In genomic region chr15:57352535-57353316, GRCh38 we compare ENCODE assay signal across 1 cellular context.
TF ChIP-seq lines count a peak whose summit lies in the region.

No MANE protein-coding gene starts in this region.

TF ChIP-seq in HepG2, 621 proteins besides CTCF, POLR2A, EP300 and RAD21 (continued from another document and continues in another):
- TF ChIP-seq CEBPB (IDR thresholded peaks at IDR 0.05; ENCODE audit: borderline replicate concordance, low read depth, low read length) (0 out of 2 replicates have a peak, but pooled peaks have one; percentile 24), FOSL2 (CRISPR knock-in tag; IDR thresholded peaks at IDR 0.05) (0 out of 2 replicates have a peak, but pooled peaks have one; percentile 8), HNRNPK (IDR thresholded peaks at IDR 0.05; ENCODE audit: low read depth, low read length, poor library complexity, severe bottlenecking) (no peak), ZMYM3 (CRISPR knock-in tag; IDR thresholded peaks at IDR 0.05) (0 out of 2 replicates have a peak, but pooled peaks have one; percentile 19), JUND (CRISPR knock-in tag; IDR thresholded peaks at IDR 0.05) (no peak), ZFX (CRISPR knock-in tag; IDR thresholded peaks at IDR 0.05; ENCODE audit: low read depth) (peak; percentile 52), SETDB1 (CRISPR knock-in tag; IDR thresholded peaks at IDR 0.05; ENCODE audit: borderline replicate concordance) (0 out of 2 replicates have a peak, but pooled peaks have one; percentile 64), POGZ (CRISPR knock-in tag; IDR thresholded peaks at IDR 0.05) (peak; percentile 32; the same call in 1 of the 2 replicates), ZBTB49 (CRISPR knock-in tag; IDR thresholded peaks at IDR 0.05; ENCODE audit: borderline replicate concordance) (no peak), ZNF317 (CRISPR knock-in tag; IDR thresholded peaks at IDR 0.05) (no peak), ZNF235 (CRISPR knock-in tag; IDR thresholded peaks at IDR 0.05; ENCODE audit: borderline replicate concordance) (0 out of 2 replicates have a peak, but pooled peaks have one; percentile 22), ZBTB7A (CRISPR knock-in tag; IDR thresholded peaks at IDR 0.05) (peak; percentile 30; the same call in 1 of the 2 replicates), ZNF572 (CRISPR knock-in tag; IDR thresholded peaks at IDR 0.05) (0 out of 2 replicates have a peak, but pooled peaks have one; percentile 81), ZFP36L1 (CRISPR knock-in tag; IDR thresholded peaks at IDR 0.05) (no peak), CHD4 (IDR thresholded peaks at IDR 0.05; ENCODE audit: borderline replicate concordance, low read length) (no peak), PAXIP1 (CRISPR knock-in tag; conservative IDR thresholded peaks at IDR 0.05) (no peak), KAT2B (IDR thresholded peaks at IDR 0.05; ENCODE audit: borderline replicate concordance, low read depth, low read length) (no peak), HOXA5 (CRISPR knock-in tag; IDR thresholded peaks at IDR 0.05) (0 out of 2 replicates have a peak, but pooled peaks have one; percentile 37), NCOA1 (CRISPR knock-in tag; IDR thresholded peaks at IDR 0.05) (0 out of 2 replicates have a peak, but pooled peaks have one; percentile 19), ETV5 (CRISPR knock-in tag; IDR thresholded peaks at IDR 0.05; ENCODE audit: borderline replicate concordance) (no peak), ZNF788 (CRISPR knock-in tag; IDR thresholded peaks at IDR 0.05; ENCODE audit: borderline replicate concordance) (0 out of 2 replicates have a peak, but pooled peaks have one; percentile 20), ZMAT3 (CRISPR knock-in tag; conservative IDR thresholded peaks at IDR 0.05) (no peak), ZFY (CRISPR knock-in tag; IDR thresholded peaks at IDR 0.05) (no peak), ZNF446 (CRISPR knock-in tag; IDR thresholded peaks at IDR 0.05) (no peak), SRF (IDR thresholded peaks at IDR 0.05; ENCODE audit: low read depth, low read length) (no peak), SP1 (IDR thresholded peaks at IDR 0.05) (no peak), SP1 (CRISPR knock-in tag; IDR thresholded peaks at IDR 0.05) (no peak), ZNF614 (CRISPR knock-in tag; IDR thresholded peaks at IDR 0.05; ENCODE audit: borderline replicate concordance) (0 out of 2 replicates have a peak, but pooled peaks have one; percentile 26), LCORL (IDR thresholded peaks at IDR 0.05) (no peak), LCORL (CRISPR knock-in tag; IDR thresholded peaks at IDR 0.05) (0 out of 2 replicates have a peak, but pooled peaks have one; percentile 29), ZNF703 (CRISPR knock-in tag; IDR thresholded peaks at IDR 0.05; ENCODE audit: borderline replicate concordance) (no peak), EZH2 (conservative IDR thresholded peaks at IDR 0.05; ENCODE audit: low read depth, low read length) (no peak), ZNF34 (CRISPR knock-in tag; IDR thresholded peaks at IDR 0.05; ENCODE audit: borderline replicate concordance) (no peak), SIN3A (IDR thresholded peaks at IDR 0.05; ENCODE audit: borderline replicate concordance, low read depth, low read length) (no peak), ZNF33A (CRISPR knock-in tag; IDR thresholded peaks at IDR 0.05; ENCODE audit: borderline replicate concordance) (no peak), TCF7L2 (IDR thresholded peaks at IDR 0.05; ENCODE audit: low read depth, low read length) (no peak), STAT5B (CRISPR knock-in tag; IDR thresholded peaks at IDR 0.05) (no peak), HDAC1 (CRISPR knock-in tag; IDR thresholded peaks at IDR 0.05) (no peak), ZNF264 (CRISPR knock-in tag; IDR thresholded peaks at IDR 0.05) (no peak), ARNTL (CRISPR knock-in tag; IDR thresholded peaks at IDR 0.05) (peak; percentile 22; the same call in 1 of the 2 replicates), HMGXB3 (CRISPR knock-in tag; IDR thresholded peaks at IDR 0.05; ENCODE audit: borderline replicate concordance) (0 out of 2 replicates have a peak, but pooled peaks have one; percentile 21)
- TF ChIP-seq, protein P1, sequence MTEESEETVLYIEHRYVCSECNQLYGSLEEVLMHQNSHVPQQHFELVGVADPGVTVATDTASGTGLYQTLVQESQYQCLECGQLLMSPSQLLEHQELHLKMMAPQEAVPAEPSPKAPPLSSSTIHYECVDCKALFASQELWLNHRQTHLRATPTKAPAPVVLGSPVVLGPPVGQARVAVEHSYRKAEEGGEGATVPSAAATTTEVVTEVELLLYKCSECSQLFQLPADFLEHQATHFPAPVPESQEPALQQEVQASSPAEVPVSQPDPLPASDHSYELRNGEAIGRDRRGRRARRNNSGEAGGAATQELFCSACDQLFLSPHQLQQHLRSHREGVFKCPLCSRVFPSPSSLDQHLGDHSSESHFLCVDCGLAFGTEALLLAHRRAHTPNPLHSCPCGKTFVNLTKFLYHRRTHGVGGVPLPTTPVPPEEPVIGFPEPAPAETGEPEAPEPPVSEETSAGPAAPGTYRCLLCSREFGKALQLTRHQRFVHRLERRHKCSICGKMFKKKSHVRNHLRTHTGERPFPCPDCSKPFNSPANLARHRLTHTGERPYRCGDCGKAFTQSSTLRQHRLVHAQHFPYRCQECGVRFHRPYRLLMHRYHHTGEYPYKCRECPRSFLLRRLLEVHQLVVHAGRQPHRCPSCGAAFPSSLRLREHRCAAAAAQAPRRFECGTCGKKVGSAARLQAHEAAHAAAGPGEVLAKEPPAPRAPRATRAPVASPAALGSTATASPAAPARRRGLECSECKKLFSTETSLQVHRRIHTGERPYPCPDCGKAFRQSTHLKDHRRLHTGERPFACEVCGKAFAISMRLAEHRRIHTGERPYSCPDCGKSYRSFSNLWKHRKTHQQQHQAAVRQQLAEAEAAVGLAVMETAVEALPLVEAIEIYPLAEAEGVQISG (CRISPR knock-in tag; IDR thresholded peaks at IDR 0.05) = peak; percentile 41; the same call in 1 of the 2 replicates
- TF ChIP-seq, protein P2, sequence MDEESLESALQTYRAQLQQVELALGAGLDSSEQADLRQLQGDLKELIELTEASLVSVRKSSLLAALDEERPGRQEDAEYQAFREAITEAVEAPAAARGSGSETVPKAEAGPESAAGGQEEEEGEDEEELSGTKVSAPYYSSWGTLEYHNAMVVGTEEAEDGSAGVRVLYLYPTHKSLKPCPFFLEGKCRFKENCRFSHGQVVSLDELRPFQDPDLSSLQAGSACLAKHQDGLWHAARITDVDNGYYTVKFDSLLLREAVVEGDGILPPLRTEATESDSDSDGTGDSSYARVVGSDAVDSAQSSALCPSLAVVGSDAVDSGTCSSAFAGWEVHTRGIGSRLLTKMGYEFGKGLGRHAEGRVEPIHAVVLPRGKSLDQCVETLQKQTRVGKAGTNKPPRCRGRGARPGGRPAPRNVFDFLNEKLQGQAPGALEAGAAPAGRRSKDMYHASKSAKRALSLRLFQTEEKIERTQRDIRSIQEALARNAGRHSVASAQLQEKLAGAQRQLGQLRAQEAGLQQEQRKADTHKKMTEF (CRISPR knock-in tag; IDR thresholded peaks at IDR 0.05) = no peak
- TF ChIP-seq, protein P3, sequence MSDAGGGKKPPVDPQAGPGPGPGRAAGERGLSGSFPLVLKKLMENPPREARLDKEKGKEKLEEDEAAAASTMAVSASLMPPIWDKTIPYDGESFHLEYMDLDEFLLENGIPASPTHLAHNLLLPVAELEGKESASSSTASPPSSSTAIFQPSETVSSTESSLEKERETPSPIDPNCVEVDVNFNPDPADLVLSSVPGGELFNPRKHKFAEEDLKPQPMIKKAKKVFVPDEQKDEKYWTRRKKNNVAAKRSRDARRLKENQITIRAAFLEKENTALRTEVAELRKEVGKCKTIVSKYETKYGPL (CRISPR knock-in tag; IDR thresholded peaks at IDR 0.05) = peak; percentile 95
- TF ChIP-seq, protein P4, sequence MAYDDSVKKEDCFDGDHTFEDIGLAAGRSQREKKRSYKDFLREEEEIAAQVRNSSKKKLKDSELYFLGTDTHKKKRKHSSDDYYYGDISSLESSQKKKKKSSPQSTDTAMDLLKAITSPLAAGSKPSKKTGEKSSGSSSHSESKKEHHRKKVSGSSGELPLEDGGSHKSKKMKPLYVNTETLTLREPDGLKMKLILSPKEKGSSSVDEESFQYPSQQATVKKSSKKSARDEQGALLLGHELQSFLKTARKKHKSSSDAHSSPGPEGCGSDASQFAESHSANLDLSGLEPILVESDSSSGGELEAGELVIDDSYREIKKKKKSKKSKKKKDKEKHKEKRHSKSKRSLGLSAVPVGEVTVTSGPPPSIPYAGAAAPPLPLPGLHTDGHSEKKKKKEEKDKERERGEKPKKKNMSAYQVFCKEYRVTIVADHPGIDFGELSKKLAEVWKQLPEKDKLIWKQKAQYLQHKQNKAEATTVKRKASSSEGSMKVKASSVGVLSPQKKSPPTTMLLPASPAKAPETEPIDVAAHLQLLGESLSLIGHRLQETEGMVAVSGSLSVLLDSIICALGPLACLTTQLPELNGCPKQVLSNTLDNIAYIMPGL (CRISPR knock-in tag; IDR thresholded peaks at IDR 0.05; ENCODE audit: borderline replicate concordance in 1 of 2, low read depth in 1 of 2) = 0 out of 4 replicates have a peak, but pooled peaks have one; percentile 19 to 32
- TF ChIP-seq, protein P5, sequence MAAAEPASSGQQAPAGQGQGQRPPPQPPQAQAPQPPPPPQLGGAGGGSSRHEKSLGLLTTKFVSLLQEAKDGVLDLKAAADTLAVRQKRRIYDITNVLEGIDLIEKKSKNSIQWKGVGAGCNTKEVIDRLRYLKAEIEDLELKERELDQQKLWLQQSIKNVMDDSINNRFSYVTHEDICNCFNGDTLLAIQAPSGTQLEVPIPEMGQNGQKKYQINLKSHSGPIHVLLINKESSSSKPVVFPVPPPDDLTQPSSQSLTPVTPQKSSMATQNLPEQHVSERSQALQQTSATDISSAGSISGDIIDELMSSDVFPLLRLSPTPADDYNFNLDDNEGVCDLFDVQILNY (CRISPR knock-in tag; conservative IDR thresholded peaks at IDR 0.05) = no peak
- TF ChIP-seq, protein P6, sequence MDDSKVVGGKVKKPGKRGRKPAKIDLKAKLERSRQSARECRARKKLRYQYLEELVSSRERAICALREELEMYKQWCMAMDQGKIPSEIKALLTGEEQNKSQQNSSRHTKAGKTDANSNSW (CRISPR knock-in tag; IDR thresholded peaks at IDR 0.05; ENCODE audit: borderline replicate concordance) = no peak
